Comparison of ENCODE assay signal across 9 cellular contexts in the genomic region with DNA sequence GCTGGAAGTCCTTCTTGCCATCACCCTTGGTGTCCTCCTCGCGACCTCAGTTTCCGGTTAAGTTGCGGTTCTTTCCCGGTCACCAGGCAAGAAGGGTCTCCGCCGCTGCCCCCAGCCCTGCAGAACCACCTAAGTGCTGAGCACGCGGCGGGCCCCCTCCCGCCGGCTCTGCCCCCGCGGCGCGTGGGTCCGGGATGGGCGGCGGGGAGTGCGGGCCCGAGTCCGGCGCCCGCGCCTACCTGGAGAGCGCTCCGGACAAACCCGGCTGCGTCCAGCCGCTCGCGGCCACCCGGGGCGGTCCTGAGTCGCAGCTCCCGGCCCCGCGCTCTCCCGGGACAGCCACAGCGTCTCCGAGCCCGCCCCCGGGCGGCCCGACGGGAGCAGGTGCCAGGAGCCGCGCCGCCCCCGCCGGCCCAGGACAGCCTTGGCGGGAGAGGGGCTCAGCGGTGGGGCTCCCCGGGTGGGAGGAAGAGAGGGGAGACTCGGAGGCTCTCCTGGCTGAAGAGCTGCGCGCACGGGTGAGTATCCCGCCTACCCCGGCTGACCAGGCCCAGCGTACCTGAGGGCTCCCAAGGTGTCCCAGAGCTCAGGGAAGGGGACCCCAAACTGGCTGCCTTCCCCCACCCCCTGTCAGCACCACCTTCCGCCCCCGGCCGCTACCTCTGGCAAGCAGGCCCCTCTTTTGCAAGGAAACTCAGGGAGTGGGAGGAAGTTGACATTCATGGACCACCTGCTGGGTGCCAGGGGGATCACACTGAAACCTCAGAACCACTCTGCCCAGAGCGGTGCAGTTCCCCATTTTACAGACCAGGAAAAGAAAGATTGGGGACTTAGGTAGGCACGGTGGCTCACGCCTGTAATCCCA. TPM values are rescaled to one million over a fixed set of nuclear protein-coding genes. Genes with fewer than 3 reads are reported as not detected.
DNase-seq lines count a peak whose midpoint lies in the region; ATAC-seq and TF ChIP-seq lines count a peak whose summit lies in the region.
"Had no signal": no experiment of that assay in that cellular context is flagged by ENCODE, and none has a peak within 500 bp of the region (broad histone marks: within the 10 kb centered on the region; RNA-seq: fewer than 3 reads in every experiment).

No MANE protein-coding gene starts in this region.

- peaks cover 0 to 3% of the 10 kb centered on the region in 2 donors for H3K4me1 ChIP-seq in ascending aorta
- H3K4me1 ChIP-seq in urinary bladder (ENCODE audit: insufficient read depth) = peaks cover 2% of the 10 kb centered on the region

- 6% methylated on average over 66 of the region's 67 CpGs for WGBS in urinary bladder

- H3K27me3 Mint-ChIP-seq in MCF 10A (ENCODE audit: insufficient read depth, unreplicated experiment) = peaks cover 12% of the 10 kb centered on the region

- ATAC-seq in left lobe of liver (peak; percentile 82), HG03196 (IDR thresholded peaks at IDR 0.05; ENCODE audit: unreplicated experiment) (no peak)

- H3K27me3 ChIP-seq in ascending aorta = no peaks in the 10 kb centered on the region

- CTCF ChIA-PET in MCF 10A (lab: Yijun Ruan, JAX) = no interaction called here

- POLR2A ChIA-PET in MCF 10A (lab: Yijun Ruan, JAX) = no interaction called here

- no peaks in the 10 kb centered on the region for H3K9me3 ChIP-seq in ascending aorta

- H3K36me3 ChIP-seq in ascending aorta (no peaks in the 10 kb centered on the region), urinary bladder (ENCODE audit: insufficient read depth) (no peaks in the 10 kb centered on the region)

- H3K36me3 Mint-ChIP-seq in MCF 10A (ENCODE audit: insufficient read depth, unreplicated experiment) = no peaks in the 10 kb centered on the region

- DNase-seq in T47D (ENCODE audit: low read depth in 1 of 2, low spot score in 1 of 2) (peak; percentile 55 to 75), MCF 10A (ENCODE audit: unreplicated experiment) (no peak), ascending aorta (ENCODE audit: low spot score in 2 of 2) (no peak), left lobe of liver (ENCODE audit: low spot score) (no peak), foreskin melanocyte (no peak), activated gamma-delta T cell treated with Interleukin-2 at 50 U/mL for 16 hours (no peak)

- no peaks in the 10 kb centered on the region for H3K9me3 Mint-ChIP-seq in MCF 10A (ENCODE audit: unreplicated experiment)

- no TSS peak for BruUV-seq in MCF 10A (replicated peaks; lab: Mats Ljungman, UMichigan)

- no peak for TF ChIP-seq CTCF in MCF 10A (IDR thresholded peaks at IDR 0.05; ENCODE audit: unreplicated experiment)
- TF ChIP-seq CTCF in ascending aorta (IDR thresholded peaks at IDR 0.05) = no peak

- H3K4me1 Mint-ChIP-seq in MCF 10A (ENCODE audit: insufficient read depth, unreplicated experiment) = no peaks in the 10 kb centered on the region

- H3K27ac ChIP-seq in ascending aorta (no peak overlapping the region), urinary bladder (ENCODE audit: low read depth) (no peak overlapping the region)

- intact Hi-C loops in MCF 10A (cut with micrococcal nuclease) = no loop called here
- intact Hi-C loops in ascending aorta (cut with DNase I) = no loop called here

- H3K27ac Mint-ChIP-seq in MCF 10A (ENCODE audit: low read depth, unreplicated experiment) = no peak overlapping the region

- H3K4me3 Mint-ChIP-seq in MCF 10A (ENCODE audit: unreplicated experiment) = no peak overlapping the region

- H3K4me3 ChIP-seq in ascending aorta (peak overlapping the region; percentile 39 to 45), urinary bladder (ENCODE audit: low read depth, low read length) (peak overlapping the region; percentile 22)

- in situ Hi-C loops in T47D (cut with HindIII; ENCODE audit: low pct_unique_long_range_greater_than_20kb, low sequenced_read_pairs) = no loop called here

RNA-seq across cellular contexts. Expression of gene C17orf113, which starts 22.2 kb away (rescaled TPM):
- total RNA-seq in MCF 10A (2022) (0.72 and 0.81 TPM in 2 replicates), ascending aorta (0.21 TPM), left lobe of liver (0.20 TPM), urinary bladder (0.95 TPM)
- 1.5 TPM for polyA plus RNA-seq in urinary bladder

RNA-seq across cellular contexts. Expression of gene ZNF385C, which starts 25.7 kb away (rescaled TPM):
- 0.26 and 0.44 TPM in 2 replicates for total RNA-seq in MCF 10A (2022)
- not detected for total RNA-seq in ascending aorta
- 0.13 TPM for total RNA-seq in left lobe of liver
- total RNA-seq in urinary bladder = 1.2 TPM
- 0.65 TPM for polyA plus RNA-seq in urinary bladder
- total RNA-seq: HT1080 had no signal

RNA-seq across cellular contexts. Expression of gene DHX58, which starts 40.0 kb away (rescaled TPM):
- total RNA-seq in MCF 10A (2022) (2.8 and 4.2 TPM in 2 replicates), ascending aorta (1.7 TPM), left lobe of liver (30.3 TPM), urinary bladder (7.6 TPM)
- polyA plus RNA-seq in urinary bladder = 16.1 TPM

RNA-seq across cellular contexts. Expression of gene KAT2A, which starts 48.6 kb away (rescaled TPM):
- total RNA-seq in MCF 10A (2022) = 37.4 and 44.6 TPM in 2 replicates
- total RNA-seq in ascending aorta = 94.3 TPM
- 30.8 TPM for total RNA-seq in left lobe of liver
- total RNA-seq in urinary bladder = 14.1 TPM
- polyA plus RNA-seq in urinary bladder = 44.3 TPM

RNA-seq across cellular contexts. Expression of gene HSPB9, which starts 50.0 kb away (rescaled TPM):
- total RNA-seq in MCF 10A (2022) (not detected in 2 replicates), ascending aorta (not detected), left lobe of liver (1.1 TPM), urinary bladder (not detected)
- polyA plus RNA-seq in urinary bladder = 0.11 TPM
- total RNA-seq: HT1080 had no signal

Comparison
In these comparisons a context has a peak if more than half of its experiments do, and no peak if none do; other contexts are left out.
1. DNase-seq: peak in T47D (2 of 2); none in MCF 10A (single experiment), ascending aorta (0 of 2), left lobe of liver (single experiment), foreskin melanocyte (single experiment) and activated gamma-delta T cell treated with Interleukin-2 at 50 U/mL for 16 hours (single experiment).